ENCODE assay signal across 24 cellular contexts in the genomic region with DNA sequence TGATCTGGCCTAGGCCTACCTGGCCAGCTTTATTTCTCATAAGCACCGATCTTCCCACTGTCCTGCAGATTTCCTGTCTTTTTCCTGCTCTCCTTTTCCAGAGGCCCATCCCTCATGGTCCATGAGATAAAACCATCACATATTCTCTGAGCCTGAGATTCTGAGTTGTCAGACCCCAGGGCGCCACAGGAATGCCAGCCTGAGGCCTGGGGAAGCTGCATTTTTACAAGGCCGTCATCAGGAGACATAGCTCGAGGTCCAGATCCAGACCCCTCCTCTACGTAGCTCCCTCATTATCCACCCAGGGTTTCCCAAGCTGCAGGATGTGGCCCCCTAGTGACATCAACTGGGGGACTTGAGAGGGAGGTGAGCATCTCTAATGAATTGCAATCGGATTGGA.
"Had no signal": no experiment of that assay in that cellular context is flagged by ENCODE, and none has a peak within 500 bp of the region (broad histone marks: within the 10 kb centered on the region; RNA-seq: fewer than 3 reads in every experiment).

No MANE protein-coding gene starts in this region.

- H3K9me3 ChIP-seq: esophagus squamous epithelium, gastrocnemius medialis, lower lobe of right lung, mucosa of descending colon had no signal

- H3K4me1 ChIP-seq: esophagus squamous epithelium, gastrocnemius medialis, heart right ventricle, left lung, lower lobe of right lung had no signal

- H3K27me3 ChIP-seq: dorsolateral prefrontal cortex, esophagus squamous epithelium, gastrocnemius medialis, heart right ventricle, left lung had no signal

- H3K36me3 Mint-ChIP-seq: mesothelial cell of epicardium had no signal

- H3K36me3 ChIP-seq: esophagus squamous epithelium, gastrocnemius medialis, heart right ventricle, left lung, lower lobe of right lung had no signal

- H3K4me3 ChIP-seq: coronary artery, dorsolateral prefrontal cortex, esophagus squamous epithelium, gastrocnemius medialis, heart right ventricle, left lung, lower lobe of right lung, mucosa of descending colon had no signal

- H3K27ac ChIP-seq: coronary artery, dorsolateral prefrontal cortex, esophagus squamous epithelium, gastrocnemius medialis, heart right ventricle, left lung, lower lobe of right lung had no signal

- H3K27ac Mint-ChIP-seq: mesothelial cell of epicardium had no signal

- FAIRE-seq: colon, endothelial cell of umbilical vein, islet of Langerhans, keratinocyte had no signal

- H3K4me3 Mint-ChIP-seq: mesothelial cell of epicardium had no signal

- DNase-seq: dermis blood vessel endothelial cell; dorsolateral prefrontal cortex; effector CD4-positive, alpha-beta T cell; effector memory CD4-positive, alpha-beta T cell; esophagus squamous epithelium; foreskin fibroblast; foreskin melanocyte; gastrocnemius medialis; glutamatergic neuron; head of caudate nucleus; heart right ventricle; hippocampal formation; left cardiac atrium; left lung; left ventricle myocardium superior; lower lobe of right lung; mesenchymal stem cell; mucosa of descending colon had no signal
